In genomic region chr2:177874678-177875077, GRCh38 we compare ENCODE assay signal across 26 cellular contexts.
"Had no signal": no experiment of that assay in that cellular context is flagged by ENCODE, and none has a peak within 500 bp of the region (broad histone marks: within the 10 kb centered on the region; RNA-seq: fewer than 3 reads in every experiment).

No MANE protein-coding gene starts in this region.

- H3K9me3 ChIP-seq: ovary, psoas muscle, stomach, suprapubic skin, testis, tibial artery, transverse colon, upper lobe of right lung, uterus had no signal

- H3K4me2 ChIP-seq: neural progenitor cell had no signal

- ATAC-seq: naive thymus-derived CD4-positive, alpha-beta T cell; natural killer cell; psoas muscle; right cardiac atrium; sciatic nerve; stimulated activated effector memory CD8-positive, alpha-beta T cell treated with anti-CD3 and anti-CD28 coated beads, Interleukin-12 subunit alpha, Interleukin-12 subunit beta, amount 100 ng/mL, for 72 hours; stimulated activated naive B cell treated with anti-CD40 and anti-IgM and Interleukin-4, amounts not matched to agents 10 μg/mL and 1 μg/mL and 100 μg/mL, for 72 hours; upper lobe of right lung had no signal

- H3K4me1 ChIP-seq: neural progenitor cell, stomach, suprapubic skin, testis, tibial artery, transverse colon, upper lobe of right lung, uterus had no signal

- H2AFZ ChIP-seq: neural progenitor cell, parathyroid adenoma had no signal

- H3K27ac ChIP-seq: neural progenitor cell, ovary, parathyroid adenoma, psoas muscle, skin epidermis, stomach, suprapubic skin, testis, tibial artery, transverse colon, upper lobe of right lung, uterus had no signal

- DNase-seq: naive thymus-derived CD4-positive, alpha-beta T cell; natural killer cell; occipital lobe; ovary; posterior cingulate gyrus; psoas muscle; right cardiac atrium; stimulated activated CD4-positive, alpha-beta T cell treated with anti-CD3 and anti-CD28 coated beads, Interleukin-15, amount 100 ng/mL, for 24 hours; stimulated activated CD4-positive, alpha-beta T cell treated with anti-CD3 and anti-CD28 coated beads, Interleukin-2, amount 100 ng/mL, for 24 hours; stimulated activated CD4-positive, alpha-beta T cell treated with anti-CD3 and anti-CD28 coated beads, Interleukin-2, amount 100 ng/mL, for 48 hours; stimulated activated CD4-positive, alpha-beta T cell treated with anti-CD3 and anti-CD28 coated beads, Interleukin-4, amount 100 ng/mL, for 24 hours; stimulated activated naive B cell treated with anti-CD40 and anti-IgM and Interleukin-4, amounts not matched to agents 10 μg/mL and 1 μg/mL and 100 μg/mL, for 72 hours; stimulated activated naive CD4-positive, alpha-beta T cell treated with Interleukin-2 at 50 U/mL for 16 hours; stomach; substantia nigra; testis; tibial artery; transverse colon; upper lobe of right lung; uterus had no signal

- H3K27me3 ChIP-seq: ovary, stomach, suprapubic skin, testis, tibial artery, transverse colon, upper lobe of right lung, uterus had no signal

- H3K36me3 ChIP-seq: neural progenitor cell, ovary, stomach, suprapubic skin, tibial artery, transverse colon, upper lobe of right lung, uterus had no signal

- H3K4me3 ChIP-seq: neural progenitor cell, ovary, psoas muscle, skin epidermis, stomach, suprapubic skin, testis, tibial artery, transverse colon, upper lobe of right lung, uterus had no signal
